15 cellular contexts compared by ENCODE assay signal in genomic region chr11:96204366-96204659, GRCh38.
A peak's percentile ranks its signal among the peaks of the same experiment; 100 is the strongest.
DNase-seq lines count a peak whose midpoint lies in the region; ATAC-seq and TF ChIP-seq lines count a peak whose summit lies in the region.
"Had no signal": no experiment of that assay in that cellular context is flagged by ENCODE, and none has a peak within 500 bp of the region (broad histone marks: within the 10 kb centered on the region; RNA-seq: fewer than 3 reads in every experiment).

No MANE protein-coding gene starts in this region.

- no peak for TF ChIP-seq POLR2A in right lobe of liver (IDR thresholded peaks at IDR 0.05)

- peak overlapping the region; percentile 94 for H3K27ac Mint-ChIP-seq in CD4-positive, alpha-beta T cell
- peak overlapping the region; percentile 79 to 82 for H3K27ac Mint-ChIP-seq in natural killer cell

- H3K36me3 ChIP-seq in HEK293 (ENCODE audit: control insufficient read depth in 2 of 2, insufficient read depth in 1 of 2, low read length in 2 of 2): no peaks in the 10 kb centered on the region
- no peaks in the 10 kb centered on the region for H3K36me3 ChIP-seq in right lobe of liver
- H3K36me3 ChIP-seq: WERI-Rb-1 had no signal

- no peak for ATAC-seq in CD4-positive, alpha-beta T cell (ENCODE audit: poor library complexity)
- ATAC-seq in natural killer cell (no peak), HG02938 (IDR thresholded peaks at IDR 0.05; ENCODE audit: unreplicated experiment) (no peak), right lobe of liver (no peak)
- ATAC-seq: K562 had no signal

- H3K27me3 Mint-ChIP-seq in CD4-positive, alpha-beta T cell: no peaks in the 10 kb centered on the region
- H3K27me3 Mint-ChIP-seq in natural killer cell (ENCODE audit: low read depth in 2 of 2): no peaks in the 10 kb centered on the region

- H3K4me3 ChIP-seq in HEK293 (ENCODE audit: low read depth, low read length): no peak overlapping the region
- no peak overlapping the region for H3K4me3 ChIP-seq in right lobe of liver
- H3K4me3 ChIP-seq: dorsolateral prefrontal cortex, K562, testis had no signal

- no peaks in the 10 kb centered on the region for H3K27me3 ChIP-seq in CD4-positive, alpha-beta T cell (ENCODE audit: control insufficient read depth, insufficient read depth, low read length)
- H3K27me3 ChIP-seq in right lobe of liver: no peaks in the 10 kb centered on the region
- H3K27me3 ChIP-seq: dorsolateral prefrontal cortex, testis had no signal

- peaks cover 22% of the 10 kb centered on the region for H3K36me3 Mint-ChIP-seq in CD4-positive, alpha-beta T cell (ENCODE audit: low read depth)
- H3K36me3 Mint-ChIP-seq in natural killer cell: no peaks in the 10 kb centered on the region

- H3K4me1 ChIP-seq in HEK293 (ENCODE audit: control insufficient read depth, insufficient read depth, low read length): peaks cover 3% of the 10 kb centered on the region; the same call in 1 of the 2 replicates
- no peaks in the 10 kb centered on the region for H3K4me1 ChIP-seq in right lobe of liver

- intact Hi-C loops in CD4-positive, alpha-beta T cell (cut with DNase I, micrococcal nuclease): loop anchor here in 1 of 2 experiments (5.0 kb wide), 1 partner anchor 138 kb away; the partner anchor contains the start of gene MAML2
- intact Hi-C loops in natural killer cell (cut with micrococcal nuclease) (loop anchor here (2.0 kb wide), 1 partner anchor 50 kb away; no protein-coding TSS in a partner anchor), right lobe of liver (cut with DNase I) (no loop called here)

- H3K9me3 ChIP-seq in CD4-positive, alpha-beta T cell (ENCODE audit: control insufficient read depth, low read length): no peaks in the 10 kb centered on the region
- no peaks in the 10 kb centered on the region for H3K9me3 ChIP-seq in HEK293 (ENCODE audit: control insufficient read depth, insufficient read depth, low read depth, low read length)
- no peaks in the 10 kb centered on the region for H3K9me3 ChIP-seq in right lobe of liver
- H3K9me3 ChIP-seq: testis had no signal

- peaks cover 89% of the 10 kb centered on the region for H3K4me1 Mint-ChIP-seq in CD4-positive, alpha-beta T cell (ENCODE audit: low read depth)
- peaks cover 48% of the 10 kb centered on the region in 2 donors for H3K4me1 Mint-ChIP-seq in natural killer cell

- TF ChIP-seq CTCF in CD4-positive, alpha-beta T cell (IDR thresholded peaks at IDR 0.05): no peak
- no peak for TF ChIP-seq CTCF in HEK293 (tag by site-specific recombination; IDR thresholded peaks at IDR 0.05)
- TF ChIP-seq CTCF in natural killer cell (IDR thresholded peaks at IDR 0.05): no peak
- TF ChIP-seq CTCF in GM10266 (IDR thresholded peaks at IDR 0.05; ENCODE audit: control insufficient read depth, insufficient read depth, low read depth, missing control alignments): no peak
- no peak for TF ChIP-seq CTCF in right lobe of liver (IDR thresholded peaks at IDR 0.05)

- no peak for DNase-seq in CD4-positive, alpha-beta T cell
- DNase-seq in amniotic epithelial cell (ENCODE audit: low read depth) (peak; percentile 60), natural killer cell (no peak), GM10266 (ENCODE audit: extremely low spot score) (no peak), right lobe of liver (no peak)
- DNase-seq: DND-41, dorsolateral prefrontal cortex, hippocampal formation, NCI-H1092, NCI-H748 treated with DMSO at 0.1 percent for 48 hours, testis, WERI-Rb-1 had no signal

- CTCF ChIA-PET in CD4-positive, alpha-beta T cell (lab: Charles Lee): no interaction called here
- CTCF ChIA-PET in HEK293 (lab: Yijun Ruan, JAX): interaction anchor here (1.5 kb wide), 1 partner anchor 139 kb away, joined by 3 read pairs; the partner anchor contains the start of gene MAML2

- POLR2A ChIA-PET in CD4-positive, alpha-beta T cell (lab: Charles Lee): interaction anchor here (1.0 to 2.0 kb wide), 2 partner anchors 11 to 190 kb away, joined by 3 to 15 read pairs; no protein-coding TSS in a partner anchor
- POLR2A ChIA-PET in HEK293 (lab: Yijun Ruan, JAX): no interaction called here

- no peaks in the 10 kb centered on the region for H3K9me3 Mint-ChIP-seq in CD4-positive, alpha-beta T cell
- no peaks in the 10 kb centered on the region for H3K9me3 Mint-ChIP-seq in natural killer cell

- peak overlapping the region; percentile 52 for H3K4me3 Mint-ChIP-seq in CD4-positive, alpha-beta T cell
- peak overlapping the region; percentile 22 for H3K4me3 Mint-ChIP-seq in natural killer cell

- H3K27ac ChIP-seq in CD4-positive, alpha-beta T cell (ENCODE audit: low read depth, low read length): peak overlapping the region; percentile 78
- H3K27ac ChIP-seq in HEK293 (ENCODE audit: extremely low read depth, low read depth, low read length) (no peak overlapping the region), right lobe of liver (no peak overlapping the region)
- H3K27ac ChIP-seq: testis, WERI-Rb-1 had no signal

TF ChIP-seq in HEK293, 187 proteins besides CTCF, POLR2A, EP300 and RAD21:
- no peak for TF ChIP-seq EGR2 (tag by site-specific recombination; IDR thresholded peaks at IDR 0.05; ENCODE audit: low read depth)
- TF ChIP-seq TCF7L2 (IDR thresholded peaks at IDR 0.05; ENCODE audit: borderline replicate concordance, low read depth, low read length): 0 out of 2 replicates have a peak, but pooled peaks have one; percentile 18
